In genomic region chr15:90291679-90292356, GRCh38 we compare ENCODE assay signal across 10 cellular contexts. TPM values are rescaled to one million over a fixed set of nuclear protein-coding genes. Genes with fewer than 3 reads are reported as not detected.
DNase-seq lines count a peak whose midpoint lies in the region; ATAC-seq and TF ChIP-seq lines count a peak whose summit lies in the region.
"Had no signal": no experiment of that assay in that cellular context is flagged by ENCODE, and none has a peak within 500 bp of the region (broad histone marks: within the 10 kb centered on the region; RNA-seq: fewer than 3 reads in every experiment).

No MANE protein-coding gene starts in this region.

- no peaks in the 10 kb centered on the region for H3F3A ChIP-seq in Loucy (ENCODE audit: low read depth)

- H3K27me3 Mint-ChIP-seq in activated naive CD8-positive, alpha-beta T cell treated with anti-CD3 and anti-CD28 coated beads for 36 hours, result no peaks in the 10 kb centered on the region
- peaks cover 4% of the 10 kb centered on the region for H3K27me3 Mint-ChIP-seq in activated naive CD8-positive, alpha-beta T cell treated with anti-CD3 and anti-CD28 coated beads, Interleukin-2, amount 50 U/mL, for 24 hours
- H3K27me3 Mint-ChIP-seq in WTC11 (ENCODE audit: low read depth), result no peaks in the 10 kb centered on the region

- H3K36me3 ChIP-seq in Loucy (ENCODE audit: insufficient read depth, low read length) (no peaks in the 10 kb centered on the region), stomach (no peaks in the 10 kb centered on the region), ascending aorta (no peaks in the 10 kb centered on the region)

- H3K9me3 ChIP-seq in Loucy (ENCODE audit: insufficient read depth, low read depth, low read length) (no peaks in the 10 kb centered on the region), stomach (no peaks in the 10 kb centered on the region), ascending aorta (no peaks in the 10 kb centered on the region)

- H4K20me1 ChIP-seq in Loucy (ENCODE audit: insufficient read depth, low read length, poor library complexity, severe bottlenecking), result no peaks in the 10 kb centered on the region

- TF ChIP-seq CTCF in Loucy (conservative IDR thresholded peaks at IDR 0.05; ENCODE audit: low read length) (no peak), WTC11 (IDR thresholded peaks at IDR 0.05) (no peak), stomach (IDR thresholded peaks at IDR 0.05) (no peak), ascending aorta (IDR thresholded peaks at IDR 0.05) (no peak)

- intact Hi-C loops in stomach (cut with DNase I; ENCODE audit: low total_unique reads), result no loop called here
- intact Hi-C loops in ascending aorta (cut with DNase I), result loop anchor here (2.0 kb wide), 1 partner anchor 29 kb away; no protein-coding TSS in a partner anchor

- POLR2A ChIA-PET in WTC11 (lab: Charles Lee), result no interaction called here

- no peaks in the 10 kb centered on the region for H3K9me2 ChIP-seq in Loucy (replicated peaks; ENCODE audit: low read depth, low read length)

- peak; percentile 24 for DNase-seq in activated naive CD8-positive, alpha-beta T cell treated with anti-CD3 and anti-CD28 coated beads for 36 hours
- no peak for DNase-seq in activated naive CD8-positive, alpha-beta T cell treated with anti-CD3 and anti-CD28 coated beads, Interleukin-2, amount 50 U/mL, for 24 hours
- peak; percentile 41 for DNase-seq in WTC11 (ENCODE audit: low spot score)
- DNase-seq in stomach, result peak; percentile 58
- no peak for DNase-seq in NCI-H1105 treated with DMSO at 0.1 percent for 48 hours (lab: John Stamatoyannopoulos, UW)
- no peak for DNase-seq in NOMO-1 treated with DMSO at 0.1 percent for 48 hours (lab: John Stamatoyannopoulos, UW; ENCODE audit: unreplicated experiment)
- DNase-seq in ascending aorta (ENCODE audit: low spot score in 2 of 2), result no peak
- DNase-seq: activated CD8-positive, alpha-beta memory T cell treated with anti-CD3 and anti-CD28 coated beads, Interleukin-2, amount 50 U/mL, for 4 hours; HCEC 1CT had no signal

- H3K4me1 Mint-ChIP-seq in activated naive CD8-positive, alpha-beta T cell treated with anti-CD3 and anti-CD28 coated beads for 36 hours, result no peaks in the 10 kb centered on the region
- peaks cover 6% of the 10 kb centered on the region for H3K4me1 Mint-ChIP-seq in activated naive CD8-positive, alpha-beta T cell treated with anti-CD3 and anti-CD28 coated beads, Interleukin-2, amount 50 U/mL, for 24 hours
- H3K4me1 Mint-ChIP-seq in WTC11, result peaks cover 35% of the 10 kb centered on the region

- H3K4me3 Mint-ChIP-seq in activated naive CD8-positive, alpha-beta T cell treated with anti-CD3 and anti-CD28 coated beads for 36 hours, result no peak overlapping the region
- no peak overlapping the region for H3K4me3 Mint-ChIP-seq in activated naive CD8-positive, alpha-beta T cell treated with anti-CD3 and anti-CD28 coated beads, Interleukin-2, amount 50 U/mL, for 24 hours
- H3K4me3 Mint-ChIP-seq in WTC11, result no peak overlapping the region

- TF ChIP-seq EP300 in stomach (IDR thresholded peaks at IDR 0.05), result no peak

- no peaks in the 10 kb centered on the region for H3K36me3 Mint-ChIP-seq in activated naive CD8-positive, alpha-beta T cell treated with anti-CD3 and anti-CD28 coated beads for 36 hours
- no peaks in the 10 kb centered on the region for H3K36me3 Mint-ChIP-seq in activated naive CD8-positive, alpha-beta T cell treated with anti-CD3 and anti-CD28 coated beads, Interleukin-2, amount 50 U/mL, for 24 hours (ENCODE audit: low read depth)
- no peaks in the 10 kb centered on the region for H3K36me3 Mint-ChIP-seq in WTC11

- H3K79me2 ChIP-seq in Loucy (ENCODE audit: insufficient read depth, low read length), result no peaks in the 10 kb centered on the region

- H2AFZ ChIP-seq in Loucy (ENCODE audit: low read length), result peak overlapping the region; percentile 28; the same call in 1 of the 2 replicates

- no peaks in the 10 kb centered on the region for H3K9me3 Mint-ChIP-seq in activated naive CD8-positive, alpha-beta T cell treated with anti-CD3 and anti-CD28 coated beads for 36 hours
- no peaks in the 10 kb centered on the region for H3K9me3 Mint-ChIP-seq in activated naive CD8-positive, alpha-beta T cell treated with anti-CD3 and anti-CD28 coated beads, Interleukin-2, amount 50 U/mL, for 24 hours
- H3K9me3 Mint-ChIP-seq in WTC11, result no peaks in the 10 kb centered on the region

- no peak for TF ChIP-seq POLR2A in stomach (IDR thresholded peaks at IDR 0.05)

- CTCF ChIA-PET in WTC11 (lab: Charles Lee), result interaction anchor here (1.0 to 6.7 kb wide), 7 partner anchors 10 to 190 kb away, joined by 3 to 68 read pairs (median 24); partner anchors contain the start of genes CIB1 and GDPGP1

- H3K27me3 ChIP-seq in Loucy (ENCODE audit: insufficient read depth, low read length, poor library complexity, severe bottlenecking) (no peaks in the 10 kb centered on the region), stomach (no peaks in the 10 kb centered on the region), ascending aorta (no peaks in the 10 kb centered on the region)

- peaks cover 8% of the 10 kb centered on the region for H3K4me1 ChIP-seq in Loucy (ENCODE audit: insufficient read depth, low read length, poor library complexity, severe bottlenecking)
- H3K4me1 ChIP-seq in stomach, result peaks cover 0 to 34% (median 19%) of the 10 kb centered on the region in 4 donors
- H3K4me1 ChIP-seq in ascending aorta, result peaks cover 0 to 17% of the 10 kb centered on the region in 2 donors

- H3K4me3 ChIP-seq in Loucy (ENCODE audit: low read length, poor library complexity, severe bottlenecking) (no peak overlapping the region), stomach (no peak overlapping the region), ascending aorta (no peak overlapping the region)

- WGBS in stomach, 5 donors, result 67 to 80% (median 78%) methylated on average over 16 of the region's 16 CpGs

- no peak for ATAC-seq in activated naive CD8-positive, alpha-beta T cell treated with anti-CD3 and anti-CD28 coated beads, Interleukin-2, amount 50 U/mL, for 24 hours
- no peak for ATAC-seq in WTC11

- H3K9ac ChIP-seq in Loucy (ENCODE audit: low read depth, low read length, poor library complexity, severe bottlenecking), result no peak overlapping the region

- no peak overlapping the region for H3K27ac Mint-ChIP-seq in activated naive CD8-positive, alpha-beta T cell treated with anti-CD3 and anti-CD28 coated beads for 36 hours
- no peak overlapping the region for H3K27ac Mint-ChIP-seq in activated naive CD8-positive, alpha-beta T cell treated with anti-CD3 and anti-CD28 coated beads, Interleukin-2, amount 50 U/mL, for 24 hours
- no peak overlapping the region for H3K27ac Mint-ChIP-seq in WTC11

- no peak overlapping the region for H3K4me2 ChIP-seq in Loucy (ENCODE audit: low read depth, low read length, poor library complexity, severe bottlenecking)

- H3K27ac ChIP-seq in stomach, result no peak overlapping the region
- H3K27ac ChIP-seq in ascending aorta, result no peak overlapping the region

TF ChIP-seq in WTC11, 78 proteins besides CTCF, POLR2A, EP300 and RAD21:
- TF ChIP-seq ZNF317 (CRISPR knock-in tag; IDR thresholded peaks at IDR 0.05; ENCODE audit: borderline replicate concordance, low read depth), result no peak
- no peak for TF ChIP-seq TEAD4 (CRISPR knock-in tag; IDR thresholded peaks at IDR 0.05)
- TF ChIP-seq ETV6 (CRISPR knock-in tag; IDR thresholded peaks at IDR 0.05), result no peak

RNA-seq across cellular contexts. Expression of gene NGRN, which starts 26.3 kb away (rescaled TPM):
- 10 to 100 TPM; 24.3 TPM for total RNA-seq in activated naive CD8-positive, alpha-beta T cell treated with anti-CD3 and anti-CD28 coated beads for 36 hours
- total RNA-seq in WTC11 (2021) (77.8 to 88.5 TPM (median 88.1 TPM) in 3 replicates), stomach (10 to 100 TPM; 24.0 to 97.4 (median 61.3) TPM), ascending aorta (58.0 TPM)
- polyA plus RNA-seq in stomach, result 10 to 100 TPM; 51.1 to 70.3 (median 55.3) TPM

RNA-seq across cellular contexts. Expression of gene TTLL13, which starts 42.5 kb away (rescaled TPM):
- total RNA-seq in activated naive CD8-positive, alpha-beta T cell treated with anti-CD3 and anti-CD28 coated beads for 36 hours, result under 1 TPM; 0.41 to 0.54 TPM
- 0.18 to 0.76 TPM (median 0.48 TPM) in 3 replicates for total RNA-seq in WTC11 (2021)
- total RNA-seq in stomach, result not detected
- polyA plus RNA-seq in stomach, result under 1 TPM in 1 of 3 donors, not detected in 2; 0.10 TPM
- total RNA-seq in ascending aorta, result not detected

RNA-seq across cellular contexts. Expression of gene GDPGP1, which starts 57.8 kb away (rescaled TPM):
- total RNA-seq in activated naive CD8-positive, alpha-beta T cell treated with anti-CD3 and anti-CD28 coated beads for 36 hours, result 10 to 100 TPM in 1 of 2 experiments, 1 to 10 TPM in 1; 8.3 to 11.8 TPM
- total RNA-seq in WTC11 (2021), result 2.6 to 6.7 TPM (median 5.3 TPM) in 3 replicates
- 10 to 100 TPM in 1 of 5 donors, 1 to 10 TPM in 2, under 1 TPM in 1, not detected in 1; under 0.01 to 26.6 (median 5.9) TPM for total RNA-seq in stomach
- polyA plus RNA-seq in stomach, result 1 to 10 TPM in 2 of 3 donors, under 1 TPM in 1; 0.92 to 3.2 (median 2.4) TPM
- 2.2 TPM for total RNA-seq in ascending aorta

RNA-seq across cellular contexts. Expression of gene CIB1, which starts 58.1 kb away (rescaled TPM):
- total RNA-seq in activated naive CD8-positive, alpha-beta T cell treated with anti-CD3 and anti-CD28 coated beads for 36 hours, result 100 to 1,000 TPM; 181 to 190 TPM
- total RNA-seq in WTC11 (2021), result 26.1 to 29.6 TPM (median 26.9 TPM) in 3 replicates
- 100 to 1,000 TPM in 1 of 5 donors, 10 to 100 TPM in 4; 27.4 to 166 (median 36.6) TPM for total RNA-seq in stomach
- 100 to 1,000 TPM; 128 to 206 (median 158) TPM for polyA plus RNA-seq in stomach
- 50.9 TPM for total RNA-seq in ascending aorta

Comparison
In these comparisons a context has a peak if more than half of its experiments do, and no peak if none do; other contexts are left out.
1. DNase-seq: peak in activated naive CD8-positive, alpha-beta T cell treated with anti-CD3 and anti-CD28 coated beads for 36 hours (single experiment), WTC11 (single experiment) and stomach (single experiment); none in activated naive CD8-positive, alpha-beta T cell treated with anti-CD3 and anti-CD28 coated beads, Interleukin-2, amount 50 U/mL, for 24 hours (single experiment), NCI-H1105 treated with DMSO at 0.1 percent for 48 hours (single experiment), NOMO-1 treated with DMSO at 0.1 percent for 48 hours (single experiment) and ascending aorta (0 of 2).